ENCODE assay signal across 1 cellular context in genomic region chr1:39204441-39205081, GRCh38.
TF ChIP-seq lines count a peak whose summit lies in the region.

A gene with protein sequence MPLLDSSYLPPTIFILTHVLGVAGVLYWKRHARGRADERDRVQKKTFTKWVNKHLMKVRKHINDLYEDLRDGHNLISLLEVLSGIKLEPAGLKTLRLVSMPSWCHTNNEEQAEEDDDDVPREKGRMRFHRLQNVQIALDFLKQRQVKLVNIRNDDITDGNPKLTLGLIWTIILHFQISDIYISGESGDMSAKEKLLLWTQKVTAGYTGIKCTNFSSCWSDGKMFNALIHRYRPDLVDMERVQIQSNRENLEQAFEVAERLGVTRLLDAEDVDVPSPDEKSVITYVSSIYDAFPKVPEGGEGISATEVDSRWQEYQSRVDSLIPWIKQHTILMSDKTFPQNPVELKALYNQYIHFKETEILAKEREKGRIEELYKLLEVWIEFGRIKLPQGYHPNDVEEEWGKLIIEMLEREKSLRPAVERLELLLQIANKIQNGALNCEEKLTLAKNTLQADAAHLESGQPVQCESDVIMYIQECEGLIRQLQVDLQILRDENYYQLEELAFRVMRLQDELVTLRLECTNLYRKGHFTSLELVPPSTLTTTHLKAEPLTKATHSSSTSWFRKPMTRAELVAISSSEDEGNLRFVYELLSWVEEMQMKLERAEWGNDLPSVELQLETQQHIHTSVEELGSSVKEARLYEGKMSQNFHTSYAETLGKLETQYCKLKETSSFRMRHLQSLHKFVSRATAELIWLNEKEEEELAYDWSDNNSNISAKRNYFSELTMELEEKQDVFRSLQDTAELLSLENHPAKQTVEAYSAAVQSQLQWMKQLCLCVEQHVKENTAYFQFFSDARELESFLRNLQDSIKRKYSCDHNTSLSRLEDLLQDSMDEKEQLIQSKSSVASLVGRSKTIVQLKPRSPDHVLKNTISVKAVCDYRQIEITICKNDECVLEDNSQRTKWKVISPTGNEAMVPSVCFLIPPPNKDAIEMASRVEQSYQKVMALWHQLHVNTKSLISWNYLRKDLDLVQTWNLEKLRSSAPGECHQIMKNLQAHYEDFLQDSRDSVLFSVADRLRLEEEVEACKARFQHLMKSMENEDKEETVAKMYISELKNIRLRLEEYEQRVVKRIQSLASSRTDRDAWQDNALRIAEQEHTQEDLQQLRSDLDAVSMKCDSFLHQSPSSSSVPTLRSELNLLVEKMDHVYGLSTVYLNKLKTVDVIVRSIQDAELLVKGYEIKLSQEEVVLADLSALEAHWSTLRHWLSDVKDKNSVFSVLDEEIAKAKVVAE (N-terminal part only) (plus strand): TSS chr1:39204695. CDS start chr1:39205023, 328 bp downstream.

TF ChIP-seq in WTC11, 78 proteins besides CTCF, POLR2A, EP300 and RAD21 (continued from another document):
- TF ChIP-seq NR1H2 (CRISPR knock-in tag; IDR thresholded peaks at IDR 0.05): no peak
- TF ChIP-seq, protein P1, sequence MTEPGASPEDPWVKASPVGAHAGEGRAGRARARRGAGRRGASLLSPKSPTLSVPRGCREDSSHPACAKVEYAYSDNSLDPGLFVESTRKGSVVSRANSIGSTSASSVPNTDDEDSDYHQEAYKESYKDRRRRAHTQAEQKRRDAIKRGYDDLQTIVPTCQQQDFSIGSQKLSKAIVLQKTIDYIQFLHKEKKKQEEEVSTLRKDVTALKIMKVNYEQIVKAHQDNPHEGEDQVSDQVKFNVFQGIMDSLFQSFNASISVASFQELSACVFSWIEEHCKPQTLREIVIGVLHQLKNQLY (CRISPR knock-in tag; IDR thresholded peaks at IDR 0.05): no peak
- TF ChIP-seq SMAD4 (CRISPR knock-in tag; IDR thresholded peaks at IDR 0.05): no peak
- no peak for TF ChIP-seq TEAD4 (CRISPR knock-in tag; IDR thresholded peaks at IDR 0.05)
- TF ChIP-seq SOX15 (CRISPR knock-in tag; IDR thresholded peaks at IDR 0.05): no peak
- TF ChIP-seq, protein P2, sequence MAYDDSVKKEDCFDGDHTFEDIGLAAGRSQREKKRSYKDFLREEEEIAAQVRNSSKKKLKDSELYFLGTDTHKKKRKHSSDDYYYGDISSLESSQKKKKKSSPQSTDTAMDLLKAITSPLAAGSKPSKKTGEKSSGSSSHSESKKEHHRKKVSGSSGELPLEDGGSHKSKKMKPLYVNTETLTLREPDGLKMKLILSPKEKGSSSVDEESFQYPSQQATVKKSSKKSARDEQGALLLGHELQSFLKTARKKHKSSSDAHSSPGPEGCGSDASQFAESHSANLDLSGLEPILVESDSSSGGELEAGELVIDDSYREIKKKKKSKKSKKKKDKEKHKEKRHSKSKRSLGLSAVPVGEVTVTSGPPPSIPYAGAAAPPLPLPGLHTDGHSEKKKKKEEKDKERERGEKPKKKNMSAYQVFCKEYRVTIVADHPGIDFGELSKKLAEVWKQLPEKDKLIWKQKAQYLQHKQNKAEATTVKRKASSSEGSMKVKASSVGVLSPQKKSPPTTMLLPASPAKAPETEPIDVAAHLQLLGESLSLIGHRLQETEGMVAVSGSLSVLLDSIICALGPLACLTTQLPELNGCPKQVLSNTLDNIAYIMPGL (CRISPR knock-in tag; IDR thresholded peaks at IDR 0.05): no peak
